ENCODE assay signal across 12 cellular contexts in the genomic region with DNA sequence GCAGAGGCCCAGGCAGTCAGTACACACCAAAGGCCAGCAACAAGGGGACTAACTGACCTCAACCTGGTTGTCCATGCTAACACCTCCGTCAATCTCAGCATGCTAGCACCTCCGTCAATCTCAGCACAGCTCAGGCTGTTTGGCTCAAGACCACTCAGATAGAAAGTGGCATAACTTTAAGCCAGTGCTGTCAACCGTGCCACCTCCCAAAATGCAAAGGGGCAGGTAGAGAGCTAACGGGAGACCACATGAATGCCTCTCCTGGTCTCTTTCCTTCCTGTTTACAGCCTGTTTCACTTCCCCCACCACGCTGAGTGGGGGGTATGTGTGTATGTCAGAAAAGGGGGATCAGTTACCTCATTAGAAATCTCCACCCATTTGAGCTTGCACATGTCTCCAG. TPM values are rescaled to one million over a fixed set of nuclear protein-coding genes. Genes with fewer than 3 reads are reported as not detected.
DNase-seq lines count a peak whose midpoint lies in the region; ATAC-seq and TF ChIP-seq lines count a peak whose summit lies in the region.
"Had no signal": no experiment of that assay in that cellular context is flagged by ENCODE, and none has a peak within 500 bp of the region (broad histone marks: within the 10 kb centered on the region; RNA-seq: fewer than 3 reads in every experiment).

No MANE protein-coding gene starts in this region.

- no peaks in the 10 kb centered on the region for H3K27me3 Mint-ChIP-seq in activated CD8-positive, alpha-beta memory T cell treated with anti-CD3 and anti-CD28 coated beads, Interleukin-2, amount 10 ng/mL, durations not matched to agents 7 days and 5 days
- H3K27me3 Mint-ChIP-seq in activated T-helper 17 cell treated with anti-CD3 and anti-CD28 coated beads, Interleukin-2, amount 50 U/mL, for 72 hours = no peaks in the 10 kb centered on the region

- peak; percentile 68 for DNase-seq in activated CD8-positive, alpha-beta memory T cell treated with anti-CD3 and anti-CD28 coated beads, Interleukin-2, amount 10 ng/mL, durations not matched to agents 7 days and 5 days
- no peak for DNase-seq in activated CD8-positive, alpha-beta memory T cell treated with anti-CD3 and anti-CD28 coated beads, Interleukin-2, amount 50 U/mL, for 48 hours
- DNase-seq in stimulated activated naive CD8-positive, alpha-beta T cell treated with anti-CD3 and anti-CD28 coated beads, Interleukin-15, Interleukin-2, amounts not matched to agents 100 U/mL and 50 U/mL, for 24 hours = peak; percentile 60
- no peak for DNase-seq in GM03348 (ENCODE audit: low spot score)
- no peak for DNase-seq in NCI-H128 (lab: John Stamatoyannopoulos, UW; ENCODE audit: unreplicated experiment)
- no peak for DNase-seq in NCI-H748 treated with DMSO at 0.1 percent for 48 hours (lab: John Stamatoyannopoulos, UW)
- DNase-seq: glutamatergic neuron, posterior cingulate gyrus had no signal

- peaks cover 59% of the 10 kb centered on the region for H3K79me2 ChIP-seq in Loucy (ENCODE audit: insufficient read depth, low read length)

- H3K4me1 ChIP-seq in Loucy (ENCODE audit: insufficient read depth, low read length, poor library complexity, severe bottlenecking) = peaks cover 28% of the 10 kb centered on the region

- H3K36me3 ChIP-seq in Loucy (ENCODE audit: insufficient read depth, low read length) = peaks cover 48% of the 10 kb centered on the region; the same call in 1 of the 2 replicates

- no peak for TF ChIP-seq CTCF in Loucy (conservative IDR thresholded peaks at IDR 0.05; ENCODE audit: low read length)

- H3K9ac ChIP-seq in Loucy (ENCODE audit: low read depth, low read length, poor library complexity, severe bottlenecking) = peak overlapping the region; percentile 98

- CTCF ChIA-PET in activated CD8-positive, alpha-beta memory T cell treated with anti-CD3 and anti-CD28 coated beads, Interleukin-2, amount 10 ng/mL, durations not matched to agents 7 days and 5 days (lab: Charles Lee) = interaction anchor here (0.7 to 3.5 kb wide), 11 partner anchors 9 to 139 kb away, joined by 3 to 40 read pairs (median 4); partner anchors contain the start of genes GRN and TMUB2

- H3K36me3 Mint-ChIP-seq in activated CD8-positive, alpha-beta memory T cell treated with anti-CD3 and anti-CD28 coated beads, Interleukin-2, amount 10 ng/mL, durations not matched to agents 7 days and 5 days = peaks cover 48% of the 10 kb centered on the region
- H3K36me3 Mint-ChIP-seq in activated T-helper 17 cell treated with anti-CD3 and anti-CD28 coated beads, Interleukin-2, amount 50 U/mL, for 72 hours (ENCODE audit: low read depth) = peaks cover 65% of the 10 kb centered on the region

- no peaks in the 10 kb centered on the region for H3K9me3 Mint-ChIP-seq in activated CD8-positive, alpha-beta memory T cell treated with anti-CD3 and anti-CD28 coated beads, Interleukin-2, amount 10 ng/mL, durations not matched to agents 7 days and 5 days (ENCODE audit: low read depth)
- no peaks in the 10 kb centered on the region for H3K9me3 Mint-ChIP-seq in activated T-helper 17 cell treated with anti-CD3 and anti-CD28 coated beads, Interleukin-2, amount 50 U/mL, for 72 hours

- peak overlapping the region; percentile 88 for H3K4me3 Mint-ChIP-seq in activated CD8-positive, alpha-beta memory T cell treated with anti-CD3 and anti-CD28 coated beads, Interleukin-2, amount 10 ng/mL, durations not matched to agents 7 days and 5 days
- H3K4me3 Mint-ChIP-seq in activated T-helper 17 cell treated with anti-CD3 and anti-CD28 coated beads, Interleukin-2, amount 50 U/mL, for 72 hours = peak overlapping the region; percentile 84

- H3K27me3 ChIP-seq in Loucy (ENCODE audit: insufficient read depth, low read length, poor library complexity, severe bottlenecking) = peaks cover 5% of the 10 kb centered on the region

- peak overlapping the region; percentile 100 for H3K4me3 ChIP-seq in Loucy (ENCODE audit: low read length, poor library complexity, severe bottlenecking)

- peaks cover 39% of the 10 kb centered on the region for H3K4me1 Mint-ChIP-seq in activated CD8-positive, alpha-beta memory T cell treated with anti-CD3 and anti-CD28 coated beads, Interleukin-2, amount 10 ng/mL, durations not matched to agents 7 days and 5 days
- H3K4me1 Mint-ChIP-seq in activated T-helper 17 cell treated with anti-CD3 and anti-CD28 coated beads, Interleukin-2, amount 50 U/mL, for 72 hours = peaks cover 23% of the 10 kb centered on the region

- no peaks in the 10 kb centered on the region for H3K9me2 ChIP-seq in Loucy (replicated peaks; ENCODE audit: low read depth, low read length)

- H4K20me1 ChIP-seq in Loucy (ENCODE audit: insufficient read depth, low read length, poor library complexity, severe bottlenecking) = peaks cover 41% of the 10 kb centered on the region

- no peaks in the 10 kb centered on the region for H3F3A ChIP-seq in Loucy (ENCODE audit: low read depth)

- H3K9me3 ChIP-seq in Loucy (ENCODE audit: insufficient read depth, low read depth, low read length) = no peaks in the 10 kb centered on the region

- H3K4me2 ChIP-seq in Loucy (ENCODE audit: low read depth, low read length, poor library complexity, severe bottlenecking) = peak overlapping the region; percentile 92

- ATAC-seq in activated CD8-positive, alpha-beta memory T cell treated with anti-CD3 and anti-CD28 coated beads, Interleukin-2, amount 10 ng/mL, durations not matched to agents 7 days and 5 days = no peak
- ATAC-seq in activated T-helper 17 cell treated with anti-CD3 and anti-CD28 coated beads, Interleukin-2, amount 50 U/mL, for 72 hours (replicated peaks) = no peak
- ATAC-seq in stimulated activated naive CD8-positive, alpha-beta T cell treated with anti-CD3 and anti-CD28 coated beads, Interleukin-15, Interleukin-2, amounts not matched to agents 100 U/mL and 50 U/mL, for 24 hours = no peak

- peak overlapping the region; percentile 91 for H3K27ac Mint-ChIP-seq in activated CD8-positive, alpha-beta memory T cell treated with anti-CD3 and anti-CD28 coated beads, Interleukin-2, amount 10 ng/mL, durations not matched to agents 7 days and 5 days
- H3K27ac Mint-ChIP-seq in activated T-helper 17 cell treated with anti-CD3 and anti-CD28 coated beads, Interleukin-2, amount 50 U/mL, for 72 hours = peak overlapping the region; percentile 73

- H2AFZ ChIP-seq in Loucy (ENCODE audit: low read length) = no peak overlapping the region

RNA-seq across cellular contexts. Expression of gene UBTF, which starts 3.3 kb away (rescaled TPM):
- 100 to 1,000 TPM; 128 to 158 TPM for total RNA-seq in activated CD8-positive, alpha-beta memory T cell treated with anti-CD3 and anti-CD28 coated beads, Interleukin-2, amount 10 ng/mL, durations not matched to agents 7 days and 5 days
- 100 to 1,000 TPM in 1 of 2 donors, 10 to 100 TPM in 1; 94.2 to 135 TPM for total RNA-seq in activated T-helper 17 cell treated with anti-CD3 and anti-CD28 coated beads, Interleukin-2, amount 50 U/mL, for 72 hours

RNA-seq across cellular contexts. Expression of gene ATXN7L3, which starts 16.5 kb away (rescaled TPM):
- 100 to 1,000 TPM; 106 to 122 TPM for total RNA-seq in activated CD8-positive, alpha-beta memory T cell treated with anti-CD3 and anti-CD28 coated beads, Interleukin-2, amount 10 ng/mL, durations not matched to agents 7 days and 5 days
- 10 to 100 TPM; 65.5 to 89.1 TPM for total RNA-seq in activated T-helper 17 cell treated with anti-CD3 and anti-CD28 coated beads, Interleukin-2, amount 50 U/mL, for 72 hours

RNA-seq across cellular contexts. Expression of gene TMUB2, which starts 29.4 kb away (rescaled TPM):
- total RNA-seq in activated CD8-positive, alpha-beta memory T cell treated with anti-CD3 and anti-CD28 coated beads, Interleukin-2, amount 10 ng/mL, durations not matched to agents 7 days and 5 days = 10 to 100 TPM; 31.4 to 34.1 TPM
- 10 to 100 TPM; 26.6 to 39.6 TPM for total RNA-seq in activated T-helper 17 cell treated with anti-CD3 and anti-CD28 coated beads, Interleukin-2, amount 50 U/mL, for 72 hours

RNA-seq across cellular contexts. Expression of gene ASB16, which starts 45.7 kb away (rescaled TPM):
- under 1 TPM in 1 of 2 experiments, not detected in 1; 0.26 TPM for total RNA-seq in activated CD8-positive, alpha-beta memory T cell treated with anti-CD3 and anti-CD28 coated beads, Interleukin-2, amount 10 ng/mL, durations not matched to agents 7 days and 5 days
- total RNA-seq in activated T-helper 17 cell treated with anti-CD3 and anti-CD28 coated beads, Interleukin-2, amount 50 U/mL, for 72 hours = under 1 TPM; 0.22 to 0.58 TPM
- total RNA-seq: dermis microvascular lymphatic vessel endothelial cell, G401 had no signal

RNA-seq across cellular contexts. Expression of gene SLC4A1, which starts 51.8 kb away (rescaled TPM):
- not detected for total RNA-seq in activated CD8-positive, alpha-beta memory T cell treated with anti-CD3 and anti-CD28 coated beads, Interleukin-2, amount 10 ng/mL, durations not matched to agents 7 days and 5 days
- total RNA-seq in activated T-helper 17 cell treated with anti-CD3 and anti-CD28 coated beads, Interleukin-2, amount 50 U/mL, for 72 hours = not detected
- total RNA-seq: dermis microvascular lymphatic vessel endothelial cell, G401 had no signal

Comparison
In these comparisons a context has a peak if more than half of its experiments do, and no peak if none do; other contexts are left out.
1. DNase-seq: peak in activated CD8-positive, alpha-beta memory T cell treated with anti-CD3 and anti-CD28 coated beads, Interleukin-2, amount 10 ng/mL, durations not matched to agents 7 days and 5 days (single experiment) and stimulated activated naive CD8-positive, alpha-beta T cell treated with anti-CD3 and anti-CD28 coated beads, Interleukin-15, Interleukin-2, amounts not matched to agents 100 U/mL and 50 U/mL, for 24 hours (single experiment); none in activated CD8-positive, alpha-beta memory T cell treated with anti-CD3 and anti-CD28 coated beads, Interleukin-2, amount 50 U/mL, for 48 hours (single experiment), GM03348 (single experiment), NCI-H128 (single experiment) and NCI-H748 treated with DMSO at 0.1 percent for 48 hours (single experiment).